22 cellular contexts compared by ENCODE assay signal in genomic region chr10:48575901-48576300, GRCh38. TPM values are rescaled to one million over a fixed set of nuclear protein-coding genes. Genes with fewer than 3 reads are reported as not detected.
"Had no signal": no experiment of that assay in that cellular context is flagged by ENCODE, and none has a peak within 500 bp of the region (broad histone marks: within the 10 kb centered on the region; RNA-seq: fewer than 3 reads in every experiment).

No MANE protein-coding gene starts in this region.

- H3K27ac ChIP-seq: cardiac muscle cell, prostate gland, right atrium auricular region, stomach, testis had no signal

- H3K4me1 Mint-ChIP-seq: activated CD4-positive, alpha-beta T cell treated with anti-CD3 and anti-CD28 coated beads, Interleukin-2, amount 10 ng/mL, durations not matched to agents 7 days and 5 days had no signal

- ATAC-seq: activated CD4-positive, CD25-positive, alpha-beta regulatory T cell treated with anti-CD3 and anti-CD28 coated beads, Interleukin-2, amount 50 U/mL, for 24 hours; activated naive CD4-positive, alpha-beta T cell treated with anti-CD3 and anti-CD28 coated beads, Interleukin-2, amount 50 U/mL, for 72 hours; activated T-cell treated with anti-CD3 and anti-CD28 coated beads, Interleukin-2, amount 50 U/mL, for 72 hours; left lobe of liver had no signal

- DNase-seq: activated CD4-positive, alpha-beta T cell treated with anti-CD3 and anti-CD28 coated beads, Interleukin-2, amount 10 ng/mL, durations not matched to agents 7 days and 5 days; activated CD8-positive, alpha-beta memory T cell treated with anti-CD3 and anti-CD28 coated beads, Interleukin-2, amount 50 U/mL, for 48 hours; activated effector memory CD4-positive, alpha-beta T cell treated with anti-CD3 and anti-CD28 coated beads, Interleukin-2, amount 50 U/mL, for 16 hours; activated T-cell treated with anti-CD3 and anti-CD28 coated beads, Interleukin-2, amount 50 U/mL, for 72 hours; amniotic stem cell; erythroblast; foreskin melanocyte; glutamatergic neuron; kidney; nephron progenitor cell; stomach; testis had no signal

- H3K4me1 ChIP-seq: prostate gland, testis had no signal

- H3K27ac Mint-ChIP-seq: activated CD4-positive, alpha-beta T cell treated with anti-CD3 and anti-CD28 coated beads, Interleukin-2, amount 10 ng/mL, durations not matched to agents 7 days and 5 days; activated naive CD4-positive, alpha-beta T cell treated with anti-CD3 and anti-CD28 coated beads, Interleukin-2, amount 50 U/mL, for 72 hours; activated T-cell treated with anti-CD3 and anti-CD28 coated beads, Interleukin-2, amount 50 U/mL, for 72 hours; mesothelial cell of epicardium; nephron progenitor cell; T-helper 1 cell treated with Interleukin-12 subunit alpha and Interleukin-12 subunit beta and Interleukin-4 antibody, amounts not matched to agents 30 μg/mL and 1 μg/mL, for 36 hours; type B pancreatic cell had no signal

- H3K4me3 Mint-ChIP-seq: activated CD4-positive, alpha-beta T cell treated with anti-CD3 and anti-CD28 coated beads, Interleukin-2, amount 10 ng/mL, durations not matched to agents 7 days and 5 days; activated T-cell treated with anti-CD3 and anti-CD28 coated beads, Interleukin-2, amount 50 U/mL, for 72 hours; mesothelial cell of epicardium; nephron progenitor cell; T-helper 1 cell treated with Interleukin-12 subunit alpha and Interleukin-12 subunit beta and Interleukin-4 antibody, amounts not matched to agents 30 μg/mL and 1 μg/mL, for 36 hours; type B pancreatic cell had no signal

- H3K9me3 Mint-ChIP-seq: activated CD4-positive, alpha-beta T cell treated with anti-CD3 and anti-CD28 coated beads, Interleukin-2, amount 10 ng/mL, durations not matched to agents 7 days and 5 days; activated naive CD4-positive, alpha-beta T cell treated with anti-CD3 and anti-CD28 coated beads, Interleukin-2, amount 50 U/mL, for 72 hours; activated T-cell treated with anti-CD3 and anti-CD28 coated beads, Interleukin-2, amount 50 U/mL, for 72 hours; mesothelial cell of epicardium; nephron progenitor cell; T-helper 1 cell treated with Interleukin-12 subunit alpha and Interleukin-12 subunit beta and Interleukin-4 antibody, amounts not matched to agents 30 μg/mL and 1 μg/mL, for 36 hours; type B pancreatic cell had no signal

- H3K36me3 Mint-ChIP-seq: activated naive CD4-positive, alpha-beta T cell treated with anti-CD3 and anti-CD28 coated beads, Interleukin-2, amount 50 U/mL, for 72 hours; mesothelial cell of epicardium; type B pancreatic cell had no signal

- H3K27me3 ChIP-seq: cardiac muscle cell, right atrium auricular region, stomach, testis had no signal

- H3K4me3 ChIP-seq: cardiac muscle cell, lung, prostate gland, right atrium auricular region, stomach, testis had no signal

RNA-seq across cellular contexts. Expression of gene ARHGAP22, which starts 29.0 kb away (rescaled TPM):
- total RNA-seq: activated CD4-positive, alpha-beta T cell treated with anti-CD3 and anti-CD28 coated beads, Interleukin-2, amount 10 ng/mL, durations not matched to agents 7 days and 5 days; activated naive CD4-positive, alpha-beta T cell treated with anti-CD3 and anti-CD28 coated beads, Interleukin-2, amount 50 U/mL, for 72 hours; activated T-cell treated with anti-CD3 and anti-CD28 coated beads, Interleukin-2, amount 50 U/mL, for 72 hours had no signal
